ENCODE assay signal across 19 cellular contexts in the genomic region with DNA sequence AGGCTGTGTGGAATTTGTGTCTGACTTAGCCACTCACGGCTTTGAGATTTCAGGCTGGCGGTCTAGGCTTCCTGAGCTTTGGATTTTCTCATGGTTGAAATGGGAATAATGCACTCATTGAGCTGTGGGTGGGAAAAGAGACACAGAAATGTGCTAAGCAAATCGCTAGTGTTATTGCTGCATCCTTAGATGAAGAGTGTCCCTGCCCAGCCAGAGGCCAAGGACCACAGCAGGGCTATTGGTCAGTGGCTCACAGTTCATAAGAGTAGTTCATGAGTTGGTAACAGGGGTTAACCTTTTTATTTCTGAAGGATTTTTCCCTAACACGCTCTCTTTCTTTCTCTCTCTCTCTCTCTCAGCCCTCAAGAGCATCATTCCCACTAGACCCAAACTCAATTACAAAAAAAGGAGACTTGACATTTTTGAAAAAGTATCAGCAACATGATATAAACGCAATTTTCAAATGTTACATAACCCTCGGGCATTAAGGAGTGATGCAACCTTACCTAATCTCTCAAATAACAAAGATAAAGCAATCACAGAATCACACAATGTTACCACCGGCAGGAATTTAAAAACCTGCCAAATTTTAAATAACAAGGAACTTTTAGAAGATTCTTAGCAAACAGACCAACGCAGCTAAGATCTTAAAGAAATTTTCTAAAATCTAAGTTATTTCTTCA. TPM values are rescaled to one million over a fixed set of nuclear protein-coding genes. Genes with fewer than 3 reads are reported as not detected.
DNase-seq lines count a peak whose midpoint lies in the region; ATAC-seq and TF ChIP-seq lines count a peak whose summit lies in the region.
"Had no signal": no experiment of that assay in that cellular context is flagged by ENCODE, and none has a peak within 500 bp of the region (broad histone marks: within the 10 kb centered on the region; RNA-seq: fewer than 3 reads in every experiment).

No MANE protein-coding gene starts in this region.

- no peaks in the 10 kb centered on the region for H3K27me3 Mint-ChIP-seq in MCF 10A (ENCODE audit: insufficient read depth, unreplicated experiment)

- POLR2A ChIA-PET in MCF 10A (lab: Yijun Ruan, JAX), result no interaction called here

- no peaks in the 10 kb centered on the region for H3K4me1 ChIP-seq in breast epithelium
- H3K4me1 ChIP-seq: BE2C had no signal

- no peaks in the 10 kb centered on the region for H3K27me3 ChIP-seq in breast epithelium
- H3K27me3 ChIP-seq: BE2C had no signal

- no peaks in the 10 kb centered on the region for H3K36me3 Mint-ChIP-seq in MCF 10A (ENCODE audit: insufficient read depth, unreplicated experiment)

- H3K27ac Mint-ChIP-seq in MCF 10A (ENCODE audit: low read depth, unreplicated experiment), result no peak overlapping the region
- H3K27ac Mint-ChIP-seq: CD4-positive, alpha-beta T cell had no signal

- H3K4me1 Mint-ChIP-seq in MCF 10A (ENCODE audit: insufficient read depth, unreplicated experiment), result no peaks in the 10 kb centered on the region

- CTCF ChIA-PET in MCF 10A (lab: Yijun Ruan, JAX), result interaction anchor here (1.4 kb wide), 1 partner anchor 725 kb away, joined by 5 read pairs; no protein-coding TSS in a partner anchor

- H3K36me3 ChIP-seq in breast epithelium, result no peaks in the 10 kb centered on the region
- H3K36me3 ChIP-seq: BE2C had no signal

- H3K9me3 Mint-ChIP-seq in MCF 10A (ENCODE audit: unreplicated experiment), result no peaks in the 10 kb centered on the region
- H3K9me3 Mint-ChIP-seq: CD4-positive, alpha-beta T cell had no signal

- ATAC-seq in left ventricle myocardium superior (peak; percentile 52), omental fat pad (ENCODE audit: low FRiP score) (peak; percentile 19), HG03342 (IDR thresholded peaks at IDR 0.05; ENCODE audit: unreplicated experiment) (no peak), GM19035 (IDR thresholded peaks at IDR 0.05; ENCODE audit: unreplicated experiment) (no peak)

- no peak overlapping the region for H3K27ac ChIP-seq in breast epithelium
- H3K27ac ChIP-seq: 22Rv1, PC-9 had no signal

- TF ChIP-seq CTCF in MCF 10A (IDR thresholded peaks at IDR 0.05; ENCODE audit: unreplicated experiment), result no peak
- no peak for TF ChIP-seq CTCF in breast epithelium (IDR thresholded peaks at IDR 0.05)
- TF ChIP-seq CTCF in omental fat pad (IDR thresholded peaks at IDR 0.05), result no peak

- DNase-seq in MCF 10A (ENCODE audit: unreplicated experiment) (peak; percentile 2), breast epithelium (ENCODE audit: low spot score in 2 of 2) (no peak), NCI-H69 (lab: John Stamatoyannopoulos, UW) (peak; percentile 32), left ventricle myocardium superior (no peak), omental fat pad (ENCODE audit: low spot score) (no peak)
- no peak for DNase-seq in stimulated activated naive CD4-positive, alpha-beta T cell (lab: John Stamatoyannopoulos, UW)
- DNase-seq: BE2C; Calu3; CD4-positive, alpha-beta T cell; DMS53; KG1; NCI-H1048; NCI-H1436 treated with DMSO at 0.1 percent for 48 hours; NCI-H2081; PC-9 had no signal

- no peak overlapping the region for H3K4me3 ChIP-seq in breast epithelium
- H3K4me3 ChIP-seq: PC-9 had no signal

- no peak for TF ChIP-seq POLR2A in breast epithelium (IDR thresholded peaks at IDR 0.05)

- intact Hi-C loops in MCF 10A (cut with micrococcal nuclease) (no loop called here), breast epithelium (cut with DNase I; ENCODE audit: low total_unique reads) (no loop called here), left ventricle myocardium superior (cut with micrococcal nuclease) (no loop called here)

- no peak overlapping the region for H3K4me3 Mint-ChIP-seq in MCF 10A (ENCODE audit: unreplicated experiment)
- H3K4me3 Mint-ChIP-seq: CD4-positive, alpha-beta T cell had no signal

- BruUV-seq in MCF 10A (replicated peaks; lab: Mats Ljungman, UMichigan), result no TSS peak

- no peaks in the 10 kb centered on the region for H3K9me3 ChIP-seq in breast epithelium
- H3K9me3 ChIP-seq: BE2C had no signal

RNA-seq across cellular contexts. Expression of a gene that starts 36.7 kb away (rescaled TPM):
- total RNA-seq in MCF 10A (2022) (not detected in 2 replicates), breast epithelium (10 to 100 TPM in 2 of 3 donors, under 1 TPM in 1; 0.32 to 62.3 (median 23.0) TPM), left ventricle myocardium superior (1.2 TPM), omental fat pad (under 1 TPM in 1 of 4 donors, not detected in 3; 0.46 TPM)
- total RNA-seq: CD4-positive, alpha-beta T cell; M059J; PC-9 had no signal

Comparison
In these comparisons a context has a peak if more than half of its experiments do, and no peak if none do; other contexts are left out.
1. DNase-seq: peak in MCF 10A (single experiment) and NCI-H69 (single experiment); none in breast epithelium (0 of 2), left ventricle myocardium superior (single experiment), omental fat pad (single experiment) and stimulated activated naive CD4-positive, alpha-beta T cell (0 of 6).
2. ATAC-seq: peak in left ventricle myocardium superior (single experiment) and omental fat pad (single experiment); none in HG03342 (single experiment) and GM19035 (single experiment).